8 cellular contexts compared by ENCODE assay signal in genomic region chr16:67185003-67185865, GRCh38. TPM values are rescaled to one million over a fixed set of nuclear protein-coding genes. Genes with fewer than 3 reads are reported as not detected.
DNase-seq lines count a peak whose midpoint lies in the region; ATAC-seq and TF ChIP-seq lines count a peak whose summit lies in the region.

No MANE protein-coding gene starts in this region.

- peaks cover 0 to 3% (median 0%) of the 10 kb centered on the region in 7 donors for H3K27me3 ChIP-seq in heart right ventricle

- ATAC-seq in activated naive CD8-positive, alpha-beta T cell treated with anti-CD3 and anti-CD28 coated beads, Interleukin-2, amount 50 U/mL, for 24 hours: peak; percentile 34
- peak; percentile 47 to 74 (median 59) for ATAC-seq in heart right ventricle
- ATAC-seq in HG02885 (IDR thresholded peaks at IDR 0.05; ENCODE audit: poor library complexity, unreplicated experiment): no peak

- peaks cover 12 to 48% (median 29%) of the 10 kb centered on the region in 9 donors for H3K4me1 ChIP-seq in heart right ventricle

- peak overlapping the region in 9 of 10 donors; percentile 57 to 84 (median 73) for H3K4me3 ChIP-seq in heart right ventricle

- 9 to 17% methylated on average over 47 to 52 of the region's 52 CpGs for WGBS in heart right ventricle, 2 donors

- H3K27ac Mint-ChIP-seq in activated naive CD8-positive, alpha-beta T cell treated with anti-CD3 and anti-CD28 coated beads, Interleukin-2, amount 50 U/mL, for 24 hours: peak overlapping the region; percentile 54
- H3K27ac Mint-ChIP-seq in progenitor cell of endocrine pancreas (peak overlapping the region; percentile 93), type B pancreatic cell (peak overlapping the region; percentile 92)

- intact Hi-C loops in heart right ventricle (cut with DNase I): loop anchor here in 9 of 10 donors (1.0 to 10.0 kb wide), 8 partner anchors 30 to 230 kb away; partner anchors contain the start of gene B3GNT9 (in 2 of the 9)

- H3K4me1 Mint-ChIP-seq in activated naive CD8-positive, alpha-beta T cell treated with anti-CD3 and anti-CD28 coated beads, Interleukin-2, amount 50 U/mL, for 24 hours: peaks cover 15% of the 10 kb centered on the region
- H3K4me1 Mint-ChIP-seq in progenitor cell of endocrine pancreas (ENCODE audit: low read depth) (peaks cover 3% of the 10 kb centered on the region), type B pancreatic cell (ENCODE audit: unreplicated experiment) (peaks cover 7% of the 10 kb centered on the region)

- peak overlapping the region; percentile 72 for H3K4me3 Mint-ChIP-seq in activated naive CD8-positive, alpha-beta T cell treated with anti-CD3 and anti-CD28 coated beads, Interleukin-2, amount 50 U/mL, for 24 hours
- H3K4me3 Mint-ChIP-seq in progenitor cell of endocrine pancreas (ENCODE audit: low read depth): peak overlapping the region; percentile 79
- peak overlapping the region; percentile 93 for H3K4me3 Mint-ChIP-seq in type B pancreatic cell

- no peaks in the 10 kb centered on the region for H3K9me3 Mint-ChIP-seq in activated naive CD8-positive, alpha-beta T cell treated with anti-CD3 and anti-CD28 coated beads, Interleukin-2, amount 50 U/mL, for 24 hours
- H3K9me3 Mint-ChIP-seq in progenitor cell of endocrine pancreas (ENCODE audit: low read depth) (no peaks in the 10 kb centered on the region), type B pancreatic cell (no peaks in the 10 kb centered on the region)

- no peaks in the 10 kb centered on the region for H3K36me3 ChIP-seq in heart right ventricle

- H3K36me3 Mint-ChIP-seq in activated naive CD8-positive, alpha-beta T cell treated with anti-CD3 and anti-CD28 coated beads, Interleukin-2, amount 50 U/mL, for 24 hours (ENCODE audit: low read depth): no peaks in the 10 kb centered on the region
- H3K36me3 Mint-ChIP-seq in progenitor cell of endocrine pancreas (ENCODE audit: insufficient read depth): no peaks in the 10 kb centered on the region
- H3K36me3 Mint-ChIP-seq in type B pancreatic cell: no peaks in the 10 kb centered on the region

- peak; percentile 77 for DNase-seq in GM04504 (ENCODE audit: low read depth)
- DNase-seq in SW480 (ENCODE audit: low spot score): peak; percentile 71
- peak; percentile 92 for DNase-seq in activated naive CD8-positive, alpha-beta T cell treated with anti-CD3 and anti-CD28 coated beads, Interleukin-2, amount 50 U/mL, for 24 hours
- DNase-seq in heart right ventricle: peak; percentile 93
- peak; percentile 96 for DNase-seq in progenitor cell of endocrine pancreas (ENCODE audit: low spot score, unreplicated experiment)
- DNase-seq in type B pancreatic cell (ENCODE audit: extremely low spot score, unreplicated experiment): peak; percentile 94

- H3K27me3 Mint-ChIP-seq in activated naive CD8-positive, alpha-beta T cell treated with anti-CD3 and anti-CD28 coated beads, Interleukin-2, amount 50 U/mL, for 24 hours: peaks cover 9% of the 10 kb centered on the region
- peaks cover 7% of the 10 kb centered on the region for H3K27me3 Mint-ChIP-seq in progenitor cell of endocrine pancreas
- peaks cover 12% of the 10 kb centered on the region for H3K27me3 Mint-ChIP-seq in type B pancreatic cell

- no peaks in the 10 kb centered on the region for H3K9me3 ChIP-seq in heart right ventricle

- TF ChIP-seq CTCF in LNCAP (IDR thresholded peaks at IDR 0.05): peak; percentile 45
- peak; percentile 75 to 92 (median 87) for TF ChIP-seq CTCF in heart right ventricle (IDR thresholded peaks at IDR 0.05)
- peak; percentile 90 for TF ChIP-seq CTCF in progenitor cell of endocrine pancreas (IDR thresholded peaks at IDR 0.05; ENCODE audit: unreplicated experiment)
- peak; percentile 89 for TF ChIP-seq CTCF in type B pancreatic cell (conservative IDR thresholded peaks at IDR 0.05)

- peak overlapping the region in 4 of 10 donors; percentile 12 to 89 (median 21) for H3K27ac ChIP-seq in heart right ventricle

RNA-seq across cellular contexts. Expression of gene MATCAP1, which starts 1.5 kb away (rescaled TPM):
- total RNA-seq in heart right ventricle (10 to 100 TPM in 9 of 10 donors, 1 to 10 TPM in 1; 8.0 to 15.2 (median 12.1) TPM), progenitor cell of endocrine pancreas (137 and 145 TPM in 2 replicates), type B pancreatic cell (ENCODE audit: low replicate concordance) (43.5 and 77.8 TPM in 2 replicates)
- polyA plus RNA-seq in heart right ventricle: 10 to 100 TPM; 13.0 to 30.9 TPM

RNA-seq across cellular contexts. Expression of gene EXOC3L1, which starts 4.7 kb away (rescaled TPM):
- total RNA-seq in heart right ventricle (1 to 10 TPM; 1.8 to 4.8 (median 3.0) TPM), progenitor cell of endocrine pancreas (not detected in 2 replicates), type B pancreatic cell (ENCODE audit: low replicate concordance) (0.41 and 0.86 TPM in 2 replicates)
- 1 to 10 TPM; 7.7 to 8.8 TPM for polyA plus RNA-seq in heart right ventricle

RNA-seq across cellular contexts. Expression of gene E2F4, which starts 6.7 kb away (rescaled TPM):
- 10 to 100 TPM; 21.9 to 45.6 (median 28.6) TPM for total RNA-seq in heart right ventricle
- polyA plus RNA-seq in heart right ventricle: 10 to 100 TPM; 33.4 to 38.4 TPM
- total RNA-seq in progenitor cell of endocrine pancreas: 82.1 and 82.8 TPM in 2 replicates
- total RNA-seq in type B pancreatic cell (ENCODE audit: low replicate concordance): 68.8 and 84.5 TPM in 2 replicates

RNA-seq across cellular contexts. Expression of gene ELMO3, which starts 13.7 kb away (rescaled TPM):
- 1 to 10 TPM in 1 of 10 donors, under 1 TPM in 9; 0.19 to 1.1 (median 0.42) TPM for total RNA-seq in heart right ventricle
- polyA plus RNA-seq in heart right ventricle: 1 to 10 TPM; 1.3 to 1.9 TPM
- 5.4 and 5.5 TPM in 2 replicates for total RNA-seq in progenitor cell of endocrine pancreas
- total RNA-seq in type B pancreatic cell (ENCODE audit: low replicate concordance): 9.6 and 19.8 TPM in 2 replicates

RNA-seq across cellular contexts. Expression of gene NOL3, which starts 14.9 kb away (rescaled TPM):
- total RNA-seq in heart right ventricle: 10 to 100 TPM; 71.8 to 92.2 (median 79.9) TPM
- polyA plus RNA-seq in heart right ventricle: 100 to 1,000 TPM; 115 to 132 TPM
- 9.4 and 12.7 TPM in 2 replicates for total RNA-seq in progenitor cell of endocrine pancreas
- 8.4 and 17.5 TPM in 2 replicates for total RNA-seq in type B pancreatic cell (ENCODE audit: low replicate concordance)
